Comparison of ENCODE assay signal across 1 cellular context in genomic region chr12:54016478-54016964, GRCh38.
TF ChIP-seq lines count a peak whose summit lies in the region.

No MANE protein-coding gene starts in this region.

TF ChIP-seq in SK-N-SH, 30 proteins besides CTCF, POLR2A, EP300 and RAD21 (continued from another document):
- no peak for TF ChIP-seq USF2 (IDR thresholded peaks at IDR 0.05; ENCODE audit: borderline replicate concordance, low read depth, low read length)
- TF ChIP-seq SMC3 (IDR thresholded peaks at IDR 0.05; ENCODE audit: low read depth, low read length), result no peak
- no peak for TF ChIP-seq MEF2A (IDR thresholded peaks at IDR 0.05; ENCODE audit: borderline replicate concordance, low read depth)
- TF ChIP-seq NFIC (IDR thresholded peaks at IDR 0.05; ENCODE audit: borderline replicate concordance), result no peak
- TF ChIP-seq CHD2 (IDR thresholded peaks at IDR 0.05; ENCODE audit: low read length, partially characterized antibody), result no peak
- TF ChIP-seq POLR2AphosphoS5 (IDR thresholded peaks at IDR 0.05; ENCODE audit: low read depth, low read length), result peak; percentile 65; the same call in 1 of the 2 replicates
- TF ChIP-seq MXI1 (IDR thresholded peaks at IDR 0.05; ENCODE audit: low read depth, low read length), result no peak
- TF ChIP-seq TEAD4 (IDR thresholded peaks at IDR 0.05; ENCODE audit: borderline replicate concordance, insufficient read depth), result no peak
- no peak for TF ChIP-seq GABPA (IDR thresholded peaks at IDR 0.05; ENCODE audit: low read depth)
- no peak for TF ChIP-seq GATA2 (CRISPR knock-in tag; IDR thresholded peaks at IDR 0.05)
- TF ChIP-seq USF1 (IDR thresholded peaks at IDR 0.05; ENCODE audit: borderline replicate concordance, low read depth), result peak; percentile 28; the same call in 1 of the 2 replicates
- no peak for TF ChIP-seq ELF1 (IDR thresholded peaks at IDR 0.05)
- TF ChIP-seq RFX5 (IDR thresholded peaks at IDR 0.05; ENCODE audit: low read length), result no peak
- TF ChIP-seq TCF12 (IDR thresholded peaks at IDR 0.05), result no peak
- TF ChIP-seq PBX3 (IDR thresholded peaks at IDR 0.05), result no peak
- no peak for TF ChIP-seq FOSL2 (IDR thresholded peaks at IDR 0.05; ENCODE audit: borderline replicate concordance, low read depth)
- TF ChIP-seq MAX (IDR thresholded peaks at IDR 0.05; ENCODE audit: low read depth), result no peak
- TF ChIP-seq YY1 (IDR thresholded peaks at IDR 0.05; ENCODE audit: low read depth), result peak; percentile 80; the same call in 1 of the 2 replicates
